ENCODE assay signal across 1 cellular context in genomic region chr3:16494906-16495580, GRCh38.
TF ChIP-seq lines count a peak whose summit lies in the region.

No MANE protein-coding gene starts in this region.

TF ChIP-seq in IMR-90, 13 proteins besides CTCF, POLR2A, EP300 and RAD21:
- TF ChIP-seq FOS (IDR thresholded peaks at IDR 0.05; ENCODE audit: low read depth, low read length) = no peak
- TF ChIP-seq CHD1 (IDR thresholded peaks at IDR 0.05; ENCODE audit: low read depth, low read length) = no peak
- no peak for TF ChIP-seq RCOR1 (IDR thresholded peaks at IDR 0.05; ENCODE audit: insufficient replicate concordance, low read length)
- TF ChIP-seq MAZ (IDR thresholded peaks at IDR 0.05; ENCODE audit: borderline replicate concordance, low read depth, low read length) = no peak
- TF ChIP-seq BHLHE40 (IDR thresholded peaks at IDR 0.05; ENCODE audit: low read depth, low read length) = no peak
- TF ChIP-seq SMC3 (IDR thresholded peaks at IDR 0.05; ENCODE audit: low read depth, low read length) = no peak
- TF ChIP-seq NFE2L2 (IDR thresholded peaks at IDR 0.05; ENCODE audit: low read depth, low read length) = no peak
- TF ChIP-seq MAFK (IDR thresholded peaks at IDR 0.05; ENCODE audit: low read depth, low read length) = no peak
- TF ChIP-seq ELK1 (IDR thresholded peaks at IDR 0.05; ENCODE audit: borderline replicate concordance, low read depth, low read length) = no peak
- no peak for TF ChIP-seq USF2 (IDR thresholded peaks at IDR 0.05; ENCODE audit: low read depth, low read length)
- no peak for TF ChIP-seq MXI1 (IDR thresholded peaks at IDR 0.05; ENCODE audit: borderline replicate concordance, low read depth, low read length)
- no peak for TF ChIP-seq RFX5 (IDR thresholded peaks at IDR 0.05; ENCODE audit: low read depth, low read length)
- no peak for TF ChIP-seq CEBPB (IDR thresholded peaks at IDR 0.05; ENCODE audit: low read depth, low read length)
